ENCODE assay signal across 26 cellular contexts in the genomic region with DNA sequence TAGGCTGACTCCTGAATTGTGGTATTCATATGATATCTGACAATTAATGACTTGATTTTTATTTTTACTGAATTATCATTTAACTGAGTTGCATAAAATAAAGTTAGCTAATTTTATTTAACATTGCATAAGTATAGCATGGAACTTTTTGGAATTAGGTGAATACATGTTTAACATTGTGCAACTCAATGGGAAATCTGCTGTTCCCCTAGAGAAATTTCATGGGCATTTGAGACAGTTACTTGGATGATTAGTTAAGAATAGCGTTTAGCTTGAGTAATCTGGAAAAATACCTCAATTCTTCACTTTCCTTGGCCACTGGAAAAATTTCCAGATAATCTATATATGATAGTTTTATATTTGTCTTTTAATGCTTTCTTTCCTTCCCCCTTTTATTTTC. TPM values are rescaled to one million over a fixed set of nuclear protein-coding genes. Genes with fewer than 3 reads are reported as not detected.
"Had no signal": no experiment of that assay in that cellular context is flagged by ENCODE, and none has a peak within 500 bp of the region (broad histone marks: within the 10 kb centered on the region; RNA-seq: fewer than 3 reads in every experiment).

No MANE protein-coding gene starts in this region.

- H3K4me2 ChIP-seq: PC-9 had no signal

- H3K27ac ChIP-seq: PC-9, Peyer's patch, SJCRH30 had no signal

- DNase-seq: IMR-90, Karpas-422, KG1, MG63, NCI-H1092, NCI-H1105 treated with DMSO at 0.1 percent for 48 hours, NCI-H1417 treated with DMSO at 0.1 percent for 48 hours, NCI-H146, NCI-H1694 treated with DMSO at 0.1 percent for 48 hours, NCI-H1930, NCI-H2081, NCI-H2171, NCI-H226, NCI-H446, NCI-H510A, NCI-H524 treated with DMSO at 0.1 percent for 48 hours, NCI-H69, NCI-H774, OCI-M1, PC-9, Peyer's patch, SHP77 treated with DMSO at 0.1 percent for 48 hours, SJCRH30 had no signal

- H3K27me3 ChIP-seq: MG63, Peyer's patch, SJCRH30 had no signal

- H3K9me3 ChIP-seq: MG63, Peyer's patch, SJCRH30 had no signal

- ATAC-seq: Right ventricle myocardium inferior, SK-N-SH treated with all-trans-retinoic acid at 6 μM for 48 hours had no signal

- H3K4me1 ChIP-seq: Peyer's patch had no signal

- H2AFZ ChIP-seq: PC-9 had no signal

- H3K4me3 ChIP-seq: MG63, PC-9, Peyer's patch, SJCRH30 had no signal

- H3K36me3 ChIP-seq: MG63, SJCRH30 had no signal

RNA-seq across cellular contexts. Expression of a gene that starts 42.5 kb away (rescaled TPM):
- total RNA-seq: IMR-90, RPMI7951 had no signal
- polyA plus RNA-seq: IMR-90 had no signal
